ENCODE assay signal across 35 cellular contexts in the genomic region with DNA sequence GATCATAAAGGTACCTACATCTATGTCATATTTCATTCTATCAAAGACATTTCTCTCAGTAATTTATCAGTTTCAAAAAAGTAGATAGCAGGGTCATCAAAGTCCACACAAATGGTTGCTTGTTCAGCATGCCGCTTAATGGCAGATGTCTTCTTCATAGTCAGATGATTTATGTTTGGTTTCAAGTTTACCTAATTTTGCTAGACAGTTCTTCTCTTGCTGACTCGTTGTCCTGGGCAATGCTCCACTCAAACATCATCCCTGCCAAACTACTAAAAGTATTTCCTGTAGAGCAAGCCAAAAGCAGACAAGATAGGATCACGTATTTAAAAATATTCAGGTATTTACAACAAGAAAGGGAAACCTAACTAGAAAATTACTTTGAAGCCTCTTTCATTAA. TPM values are rescaled to one million over a fixed set of nuclear protein-coding genes. Genes with fewer than 3 reads are reported as not detected.
A peak's percentile ranks its signal among the peaks of the same experiment; 100 is the strongest.
DNase-seq lines count a peak whose midpoint lies in the region; ATAC-seq and TF ChIP-seq lines count a peak whose summit lies in the region.
"Had no signal": no experiment of that assay in that cellular context is flagged by ENCODE, and none has a peak within 500 bp of the region (broad histone marks: within the 10 kb centered on the region; RNA-seq: fewer than 3 reads in every experiment).

No MANE protein-coding gene starts in this region.

- H3K36me3 ChIP-seq in A673 (ENCODE audit: insufficient read depth, low read length, poor library complexity, severe bottlenecking) (no peaks in the 10 kb centered on the region), esophagus muscularis mucosa (no peaks in the 10 kb centered on the region)
- H3K36me3 ChIP-seq: ascending aorta; BLaER1 treated with 17β-estradiol and CSF1 and Interleukin-3, amounts not matched to agents 10 nM and 100 nM; heart left ventricle; ovary; right lobe of liver; stomach had no signal

- no peaks in the 10 kb centered on the region for H3K9me3 Mint-ChIP-seq in activated CD4-positive, alpha-beta T cell treated with anti-CD3 and anti-CD28 coated beads, Interleukin-2, amount 10 ng/mL, durations not matched to agents 7 days and 5 days
- H3K9me3 Mint-ChIP-seq: activated naive CD4-positive, alpha-beta T cell treated with anti-CD3 and anti-CD28 coated beads, Interleukin-2, amount 50 U/mL, for 24 hours; activated T-helper 1 cell treated with anti-CD3 and anti-CD28 coated beads, Interleukin-12 subunit alpha, Interleukin-12 subunit beta, Interleukin-2, Interleukin-4 antibody, amounts not matched to agents 30 ng/mL and 10 ng/mL and 1 ng/mL, durations not matched to agents 14 hours and 24 hours and 36 hours; natural killer cell treated with Interleukin-12 subunit alpha and Interleukin-12 subunit beta and Interleukin-15 and Interleukin-18, amount 100 ng/mL, for 72 hours; T-cell had no signal

- no peaks in the 10 kb centered on the region for H3K4me1 ChIP-seq in A673 (ENCODE audit: insufficient read depth, low read length, poor library complexity, severe bottlenecking)
- H3K4me1 ChIP-seq in esophagus muscularis mucosa = peaks cover 0 to 17% (median 11%) of the 10 kb centered on the region in 4 donors
- H3K4me1 ChIP-seq: ascending aorta; BLaER1 treated with 17β-estradiol and CSF1 and Interleukin-3, amounts not matched to agents 10 nM and 100 nM; right lobe of liver; stomach had no signal

- no peaks in the 10 kb centered on the region for H3K27me3 ChIP-seq in A673 (replicated peaks; ENCODE audit: insufficient read depth, low read depth, low read length, poor library complexity)
- H3K27me3 ChIP-seq in esophagus muscularis mucosa = no peaks in the 10 kb centered on the region
- H3K27me3 ChIP-seq: ascending aorta; BLaER1 treated with 17β-estradiol and CSF1 and Interleukin-3, amounts not matched to agents 10 nM and 100 nM; heart left ventricle; ovary; right lobe of liver; stomach had no signal

- H3K36me3 Mint-ChIP-seq in activated CD4-positive, alpha-beta T cell treated with anti-CD3 and anti-CD28 coated beads, Interleukin-2, amount 10 ng/mL, durations not matched to agents 7 days and 5 days (ENCODE audit: low read depth) = no peaks in the 10 kb centered on the region
- H3K36me3 Mint-ChIP-seq: activated CD8-positive, alpha-beta memory T cell treated with anti-CD3 and anti-CD28 coated beads, Interleukin-2, amount 10 ng/mL, durations not matched to agents 7 days and 5 days; natural killer cell treated with Interleukin-12 subunit alpha and Interleukin-12 subunit beta and Interleukin-15 and Interleukin-18, amount 100 ng/mL, for 72 hours; T-cell had no signal

- H3K4me3 ChIP-seq in A673 (ENCODE audit: low read depth, low read length, poor library complexity, severe bottlenecking) (no peak overlapping the region), fibroblast of the aortic adventitia (ENCODE audit: low read depth, low read length) (no peak overlapping the region), esophagus muscularis mucosa (no peak overlapping the region)
- H3K4me3 ChIP-seq: ascending aorta; BLaER1 treated with 17β-estradiol and CSF1 and Interleukin-3, amounts not matched to agents 10 nM and 100 nM; heart left ventricle; ovary; right lobe of liver; stomach had no signal

- BruUV-seq in A673 (replicated peaks; lab: Mats Ljungman, UMichigan) = no TSS peak

- no peak for TF ChIP-seq CTCF in A673 (conservative IDR thresholded peaks at IDR 0.05; ENCODE audit: low read depth, low read length)
- TF ChIP-seq CTCF in VCaP (conservative IDR thresholded peaks at IDR 0.05) = no peak
- TF ChIP-seq CTCF in fibroblast of the aortic adventitia (IDR thresholded peaks at IDR 0.05; ENCODE audit: insufficient read depth, low read length) = no peak
- no peak for TF ChIP-seq CTCF in esophagus muscularis mucosa (IDR thresholded peaks at IDR 0.05)

- POLR2A ChIA-PET in A673 (lab: Charles Lee; ENCODE audit: low non-redundant PET) (no interaction called here), HEK293T (lab: Yijun Ruan, JAX) (no interaction called here)
- POLR2A ChIA-PET in activated CD4-positive, alpha-beta T cell treated with anti-CD3 and anti-CD28 coated beads, Interleukin-2, amount 10 ng/mL, durations not matched to agents 7 days and 5 days (lab: Charles Lee) = no interaction called here

- no peak overlapping the region for H3K4me3 Mint-ChIP-seq in activated CD4-positive, alpha-beta T cell treated with anti-CD3 and anti-CD28 coated beads, Interleukin-2, amount 10 ng/mL, durations not matched to agents 7 days and 5 days
- H3K4me3 Mint-ChIP-seq: activated CD8-positive, alpha-beta memory T cell treated with anti-CD3 and anti-CD28 coated beads, Interleukin-2, amount 10 ng/mL, durations not matched to agents 7 days and 5 days; activated naive CD4-positive, alpha-beta T cell treated with anti-CD3 and anti-CD28 coated beads, Interleukin-2, amount 50 U/mL, for 24 hours; activated T-helper 1 cell treated with anti-CD3 and anti-CD28 coated beads, Interleukin-12 subunit alpha, Interleukin-12 subunit beta, Interleukin-2, Interleukin-4 antibody, amounts not matched to agents 30 ng/mL and 10 ng/mL and 1 ng/mL, durations not matched to agents 14 hours and 24 hours and 36 hours; natural killer cell treated with Interleukin-12 subunit alpha and Interleukin-12 subunit beta and Interleukin-15 and Interleukin-18, amount 100 ng/mL, for 72 hours; T-cell had no signal

- no peak for ATAC-seq in HG03108 (IDR thresholded peaks at IDR 0.05; ENCODE audit: unreplicated experiment)
- ATAC-seq: activated CD8-positive, alpha-beta memory T cell treated with anti-CD3 and anti-CD28 coated beads, Interleukin-2, amount 10 ng/mL, durations not matched to agents 7 days and 5 days; esophagus mucosa; heart left ventricle; left colon; natural killer cell treated with Interleukin-12 subunit alpha and Interleukin-12 subunit beta and Interleukin-15 and Interleukin-18, amount 100 ng/mL, for 72 hours; T-cell had no signal

- no peak for TF ChIP-seq POLR2A in esophagus muscularis mucosa (IDR thresholded peaks at IDR 0.05; ENCODE audit: low read depth)

- peak; percentile 30 for DNase-seq in A673 (ENCODE audit: low spot score)
- DNase-seq in HEK293T (ENCODE audit: extremely low spot score) = no peak
- peak; percentile 45 for DNase-seq in fibroblast of the aortic adventitia (ENCODE audit: low read depth)
- no peak for DNase-seq in esophagus muscularis mucosa (ENCODE audit: extremely low spot score)
- no peak for DNase-seq in activated CD4-positive, alpha-beta T cell treated with anti-CD3 and anti-CD28 coated beads, Interleukin-2, amount 10 ng/mL, durations not matched to agents 7 days and 5 days
- no peak for DNase-seq in NCI-H2196 treated with DMSO at 0.1 percent for 48 hours (lab: John Stamatoyannopoulos, UW; ENCODE audit: unreplicated experiment)
- DNase-seq: activated CD4-positive, alpha-beta T cell treated with anti-CD3 and anti-CD28 coated beads for 48 hours; activated CD8-positive, alpha-beta memory T cell treated with anti-CD3 and anti-CD28 coated beads, Interleukin-2, amount 10 ng/mL, durations not matched to agents 7 days and 5 days; Calu3; cerebellar nuclear complex; effector CD8-positive, alpha-beta T cell; EL; GOT3; heart left ventricle; KBM-7; left colon; midbrain; NCI-H187 treated with DMSO at 0.1 percent for 48 hours; NCI-H2227 treated with DMSO at 0.1 percent for 48 hours; NCI-H82; ovary; SHP77 treated with DMSO at 0.1 percent for 48 hours; stomach; T-cell; trophoblast cell had no signal

- H3K27ac ChIP-seq in A673 (ENCODE audit: low read depth, low read length, poor library complexity, severe bottlenecking) (peak overlapping the region; percentile 44), VCaP (peak overlapping the region; percentile 86), esophagus muscularis mucosa (replicated peaks in 1 of 4) (no peak overlapping the region)
- H3K27ac ChIP-seq: ascending aorta; BLaER1 treated with 17β-estradiol and CSF1 and Interleukin-3, amounts not matched to agents 10 nM and 100 nM; heart left ventricle; ovary; stomach had no signal

- H3K27me3 Mint-ChIP-seq in activated CD4-positive, alpha-beta T cell treated with anti-CD3 and anti-CD28 coated beads, Interleukin-2, amount 10 ng/mL, durations not matched to agents 7 days and 5 days = no peaks in the 10 kb centered on the region
- H3K27me3 Mint-ChIP-seq: activated CD8-positive, alpha-beta memory T cell treated with anti-CD3 and anti-CD28 coated beads, Interleukin-2, amount 10 ng/mL, durations not matched to agents 7 days and 5 days; activated naive CD4-positive, alpha-beta T cell treated with anti-CD3 and anti-CD28 coated beads, Interleukin-2, amount 50 U/mL, for 24 hours; natural killer cell treated with Interleukin-12 subunit alpha and Interleukin-12 subunit beta and Interleukin-15 and Interleukin-18, amount 100 ng/mL, for 72 hours; T-cell had no signal

- no peaks in the 10 kb centered on the region for H3K9me3 ChIP-seq in A673 (ENCODE audit: low read depth, low read length, poor library complexity, severe bottlenecking)
- no peaks in the 10 kb centered on the region for H3K9me3 ChIP-seq in esophagus muscularis mucosa
- H3K9me3 ChIP-seq: ascending aorta; BLaER1 treated with 17β-estradiol and CSF1 and Interleukin-3, amounts not matched to agents 10 nM and 100 nM; heart left ventricle; ovary; right lobe of liver; stomach had no signal

- H3K27ac Mint-ChIP-seq in activated CD4-positive, alpha-beta T cell treated with anti-CD3 and anti-CD28 coated beads, Interleukin-2, amount 10 ng/mL, durations not matched to agents 7 days and 5 days = no peak overlapping the region
- H3K27ac Mint-ChIP-seq: activated CD8-positive, alpha-beta memory T cell treated with anti-CD3 and anti-CD28 coated beads, Interleukin-2, amount 10 ng/mL, durations not matched to agents 7 days and 5 days; activated naive CD4-positive, alpha-beta T cell treated with anti-CD3 and anti-CD28 coated beads, Interleukin-2, amount 50 U/mL, for 24 hours; activated T-helper 1 cell treated with anti-CD3 and anti-CD28 coated beads, Interleukin-12 subunit alpha, Interleukin-12 subunit beta, Interleukin-2, Interleukin-4 antibody, amounts not matched to agents 30 ng/mL and 10 ng/mL and 1 ng/mL, durations not matched to agents 14 hours and 24 hours and 36 hours; natural killer cell treated with Interleukin-12 subunit alpha and Interleukin-12 subunit beta and Interleukin-15 and Interleukin-18, amount 100 ng/mL, for 72 hours; T-cell had no signal

- intact Hi-C loops in A673 (cut with micrococcal nuclease; ENCODE audit: unreplicated experiment) (no loop called here), esophagus muscularis mucosa (cut with DNase I) (no loop called here)

- CTCF ChIA-PET in A673 (lab: Charles Lee) = no interaction called here
- CTCF ChIA-PET in HEK293T (lab: Yijun Ruan, JAX) = no interaction called here
- CTCF ChIA-PET in activated CD4-positive, alpha-beta T cell treated with anti-CD3 and anti-CD28 coated beads, Interleukin-2, amount 10 ng/mL, durations not matched to agents 7 days and 5 days (lab: Charles Lee) = no interaction called here

- WGBS in esophagus muscularis mucosa = 28% methylated on average over 3 of the region's 3 CpGs

- H3K4me1 Mint-ChIP-seq in activated CD4-positive, alpha-beta T cell treated with anti-CD3 and anti-CD28 coated beads, Interleukin-2, amount 10 ng/mL, durations not matched to agents 7 days and 5 days = no peaks in the 10 kb centered on the region
- H3K4me1 Mint-ChIP-seq: T-cell had no signal

- TF ChIP-seq EP300 in esophagus muscularis mucosa (IDR thresholded peaks at IDR 0.05) = no peak

RNA-seq across cellular contexts. Expression of gene NUP210L, which starts 13.6 kb away (rescaled TPM):
- 0.04 and 0.09 TPM in 2 replicates for total RNA-seq in A673 (2021)
- total RNA-seq in fibroblast of the aortic adventitia (ENCODE audit: low replicate concordance) = 0.09 TPM in 1 of 2 replicates, not detected in the other
- not detected for total RNA-seq in esophagus muscularis mucosa
- total RNA-seq in activated CD4-positive, alpha-beta T cell treated with anti-CD3 and anti-CD28 coated beads, Interleukin-2, amount 10 ng/mL, durations not matched to agents 7 days and 5 days = under 1 TPM; 0.04 to 0.12 TPM
- total RNA-seq: A172; activated T-helper 1 cell treated with anti-CD3 and anti-CD28 coated beads, Interleukin-12 subunit alpha, Interleukin-12 subunit beta, Interleukin-2, Interleukin-4 antibody, amounts not matched to agents 30 ng/mL and 10 ng/mL and 1 ng/mL, durations not matched to agents 14 hours and 24 hours and 36 hours; ascending aorta had no signal

RNA-seq across cellular contexts. Expression of gene TPM3, which starts 50.7 kb away (rescaled TPM):
- total RNA-seq in A673 (2021) = 661 and 746 TPM in 2 replicates
- 427 and 649 TPM in 2 replicates for total RNA-seq in fibroblast of the aortic adventitia (ENCODE audit: low replicate concordance)
- total RNA-seq in esophagus muscularis mucosa = 100 to 1,000 TPM in 3 of 4 donors, 10 to 100 TPM in 1; 75.6 to 205 (median 131) TPM
- 100 to 1,000 TPM; 781 to 902 TPM for total RNA-seq in activated CD4-positive, alpha-beta T cell treated with anti-CD3 and anti-CD28 coated beads, Interleukin-2, amount 10 ng/mL, durations not matched to agents 7 days and 5 days

Comparison
In these comparisons a context has a peak if more than half of its experiments do, and no peak if none do; other contexts are left out.
1. DNase-seq: peak in A673 (single experiment) and fibroblast of the aortic adventitia (single experiment); none in HEK293T (single experiment), esophagus muscularis mucosa (single experiment), activated CD4-positive, alpha-beta T cell treated with anti-CD3 and anti-CD28 coated beads, Interleukin-2, amount 10 ng/mL, durations not matched to agents 7 days and 5 days (single experiment) and NCI-H2196 treated with DMSO at 0.1 percent for 48 hours (single experiment).
2. H3K27ac ChIP-seq: peak in A673 (single experiment) and VCaP (single experiment); none in esophagus muscularis mucosa (0 of 4).